ENCODE assay signal across 1 cellular context in genomic region chr19:34363930-34364329, GRCh38.
TF ChIP-seq lines count a peak whose summit lies in the region.

No MANE protein-coding gene starts in this region.

TF ChIP-seq in H1, 55 proteins besides CTCF, POLR2A, EP300 and RAD21:
- TF ChIP-seq MAX (IDR thresholded peaks at IDR 0.05), result no peak
